ENCODE assay signal across 8 cellular contexts in genomic region chr5:75828029-75828428, GRCh38.
"Had no signal": no experiment of that assay in that cellular context is flagged by ENCODE, and none has a peak within 500 bp of the region (broad histone marks: within the 10 kb centered on the region; RNA-seq: fewer than 3 reads in every experiment).

No MANE protein-coding gene starts in this region.

- H3K27ac ChIP-seq: HL-60 had no signal

- H3K4me2 ChIP-seq: GM23338 had no signal

- H3K4me3 ChIP-seq: GM23338, HAP-1 had no signal

- DNase-seq: H7, HFFc6 had no signal

- H3K9me3 ChIP-seq: HAP-1 had no signal

- H3K36me3 ChIP-seq: HAP-1 had no signal

- FAIRE-seq: H1, HepG2 had no signal

- ATAC-seq: GM23338, HCT116, HepG2 had no signal

- H2AFZ ChIP-seq: GM23338 had no signal

- H3K4me1 ChIP-seq: HAP-1 had no signal
